In genomic region chr9:123115146-123115913, GRCh38 we compare ENCODE assay signal across 14 cellular contexts.
"Had no signal": no experiment of that assay in that cellular context is flagged by ENCODE, and none has a peak within 500 bp of the region (broad histone marks: within the 10 kb centered on the region; RNA-seq: fewer than 3 reads in every experiment).

No MANE protein-coding gene starts in this region.

- ATAC-seq: left colon; SK-N-SH treated with all-trans-retinoic acid at 6 μM for 48 hours; stimulated activated naive CD8-positive, alpha-beta T cell treated with anti-CD3 and anti-CD28 coated beads, Interleukin-15, Interleukin-2, amounts not matched to agents 100 U/mL and 50 U/mL, for 24 hours had no signal

- DNase-seq: activated CD4-positive, CD25-positive, alpha-beta regulatory T cell treated with anti-CD3 and anti-CD28 coated beads, Interleukin-2, amount 50 U/mL, for 72 hours; activated effector memory CD4-positive, alpha-beta T cell treated with anti-CD3 and anti-CD28 coated beads, Interleukin-2, amount 50 U/mL, for 16 hours; activated T-cell treated with anti-CD3 and anti-CD28 coated beads, Interleukin-2, amount 50 U/mL, for 24 hours; left colon; naive B cell; retina; stimulated activated CD4-positive, alpha-beta T cell treated with anti-CD3 and anti-CD28 coated beads, Interleukin-4, amount 100 ng/mL, for 1 hour; stimulated activated naive CD8-positive, alpha-beta T cell treated with anti-CD3 and anti-CD28 coated beads, Interleukin-15, Interleukin-2, amounts not matched to agents 100 U/mL and 50 U/mL, for 24 hours; T-helper 1 cell; T1000 had no signal

- H3K4me3 ChIP-seq: suprapubic skin, upper lobe of left lung had no signal

- H3K4me1 ChIP-seq: parathyroid adenoma had no signal

- H3K27me3 Mint-ChIP-seq: activated T-cell treated with anti-CD3 and anti-CD28 coated beads, Interleukin-2, amount 50 U/mL, for 24 hours; naive B cell had no signal

- H3K9me3 ChIP-seq: suprapubic skin, upper lobe of left lung had no signal

- H3K9me3 Mint-ChIP-seq: activated T-cell treated with anti-CD3 and anti-CD28 coated beads, Interleukin-2, amount 50 U/mL, for 24 hours had no signal

- H3K4me3 Mint-ChIP-seq: activated T-cell treated with anti-CD3 and anti-CD28 coated beads, Interleukin-2, amount 50 U/mL, for 24 hours had no signal

- H3K27me3 ChIP-seq: suprapubic skin, upper lobe of left lung had no signal

- H3K27ac ChIP-seq: parathyroid adenoma, suprapubic skin, upper lobe of left lung had no signal

- H3K36me3 ChIP-seq: suprapubic skin had no signal

- H3K27ac Mint-ChIP-seq: activated T-cell treated with anti-CD3 and anti-CD28 coated beads, Interleukin-2, amount 50 U/mL, for 24 hours had no signal
